Comparison of ENCODE assay signal across 1 cellular context in genomic region chr12:121294151-121294889, GRCh38.
TF ChIP-seq lines count a peak whose summit lies in the region.

No MANE protein-coding gene starts in this region.

TF ChIP-seq in GM23338, 12 proteins besides CTCF, POLR2A, EP300 and RAD21:
- TF ChIP-seq ETS1 (IDR thresholded peaks at IDR 0.05) (no peak), ZNF462 (CRISPR knock-in tag; IDR thresholded peaks at IDR 0.05) (no peak), REST (IDR thresholded peaks at IDR 0.05; ENCODE audit: unreplicated experiment) (no peak), ZNF114 (CRISPR knock-in tag; IDR thresholded peaks at IDR 0.05) (no peak), POLR2AphosphoS5 (IDR thresholded peaks at IDR 0.05; ENCODE audit: low read depth) (no peak), STAT1 (IDR thresholded peaks at IDR 0.05; ENCODE audit: unreplicated experiment) (no peak), EZH2 (IDR thresholded peaks at IDR 0.05; ENCODE audit: low read depth, unreplicated experiment) (no peak), JUNB (IDR thresholded peaks at IDR 0.05; ENCODE audit: unreplicated experiment) (no peak), ZNF331 (CRISPR knock-in tag; IDR thresholded peaks at IDR 0.05; ENCODE audit: low read depth) (no peak), NANOG (IDR thresholded peaks at IDR 0.05; ENCODE audit: borderline replicate concordance) (no peak), EZH2phosphoT487 (IDR thresholded peaks at IDR 0.05; ENCODE audit: unreplicated experiment) (no peak), CREB1 (CRISPR knock-in tag; IDR thresholded peaks at IDR 0.05; ENCODE audit: low read depth) (no peak)
TF ChIP-seq in GM23338: peak in this region for 0.
